Comparison of ENCODE assay signal across 1 cellular context in genomic region chr17:81867123-81867951, GRCh38.
TF ChIP-seq lines count a peak whose summit lies in the region.

No MANE protein-coding gene starts in this region.

TF ChIP-seq in HEK293, 187 proteins besides CTCF, POLR2A, EP300 and RAD21 (continued from another document and continues in another):
- TF ChIP-seq ZSCAN4 (tag by site-specific recombination; IDR thresholded peaks at IDR 0.05) (no peak), ZBTB8A (tag by site-specific recombination; IDR thresholded peaks at IDR 0.05) (peak; percentile 62), ZSCAN30 (tag by site-specific recombination; IDR thresholded peaks at IDR 0.05) (peak; percentile 29), ZNF112 (tag by site-specific recombination; IDR thresholded peaks at IDR 0.05) (no peak), ELK4 (IDR thresholded peaks at IDR 0.05; ENCODE audit: borderline replicate concordance, low read depth, low read length) (no peak), ZNF677 (tag by site-specific recombination; IDR thresholded peaks at IDR 0.05) (no peak), ZNF843 (tag by site-specific recombination; IDR thresholded peaks at IDR 0.05) (no peak; the same call in none of the 2 replicates), ZNF513 (tag by site-specific recombination; IDR thresholded peaks at IDR 0.05) (no peak; the same call in 1 of the 2 replicates), ZNF404 (tag by site-specific recombination; IDR thresholded peaks at IDR 0.05) (no peak), ZNF211 (tag by site-specific recombination; IDR thresholded peaks at IDR 0.05; ENCODE audit: low read depth) (no peak), ZNF701 (tag by site-specific recombination; IDR thresholded peaks at IDR 0.05) (no peak), ZNF140 (tag by site-specific recombination; IDR thresholded peaks at IDR 0.05) (no peak), ZBTB17 (tag by site-specific recombination; IDR thresholded peaks at IDR 0.05) (peak; percentile 50; the same call in 1 of the 2 replicates), PBX3 (CRISPR knock-in tag; IDR thresholded peaks at IDR 0.05) (no peak), SETDB1 (IDR thresholded peaks at IDR 0.05; ENCODE audit: insufficient read length, low read length) (no peak), ZBTB7A (tag by site-specific recombination; IDR thresholded peaks at IDR 0.05; ENCODE audit: low read depth) (no peak), KLF16 (tag by site-specific recombination; IDR thresholded peaks at IDR 0.05) (no peak), ZBTB11 (tag by site-specific recombination; conservative IDR thresholded peaks at IDR 0.05; ENCODE audit: low read depth) (0 out of 2 replicates have a peak, but pooled peaks have one; percentile 16), TRIM28 (IDR thresholded peaks at IDR 0.05; ENCODE audit: borderline replicate concordance, low read length) (no peak), ZNF621 (tag by site-specific recombination; IDR thresholded peaks at IDR 0.05) (no peak), ZNF175 (tag by site-specific recombination; IDR thresholded peaks at IDR 0.05) (no peak), EGR2 (tag by site-specific recombination; IDR thresholded peaks at IDR 0.05; ENCODE audit: low read depth) (peak; percentile 12; the same call in 1 of the 2 replicates), ZNF501 (tag by site-specific recombination; IDR thresholded peaks at IDR 0.05) (no peak), ZNF311 (tag by site-specific recombination; IDR thresholded peaks at IDR 0.05; ENCODE audit: borderline replicate concordance) (no peak), ZNF548 (tag by site-specific recombination; IDR thresholded peaks at IDR 0.05) (no peak), ZSCAN16 (tag by site-specific recombination; IDR thresholded peaks at IDR 0.05) (no peak), ZNF223 (tag by site-specific recombination; IDR thresholded peaks at IDR 0.05) (no peak), SP7 (tag by site-specific recombination; IDR thresholded peaks at IDR 0.05) (0 out of 2 replicates have a peak, but pooled peaks have one; percentile 24), ZNF585B (tag by site-specific recombination; IDR thresholded peaks at IDR 0.05) (0 out of 2 replicates have a peak, but pooled peaks have one; percentile 15), WT1 (tag by site-specific recombination; IDR thresholded peaks at IDR 0.05) (peak; percentile 57), ZNF704 (tag by site-specific recombination; IDR thresholded peaks at IDR 0.05) (no peak), MEIS1 (CRISPR knock-in tag; IDR thresholded peaks at IDR 0.05; ENCODE audit: borderline replicate concordance) (no peak), ZNF660 (tag by site-specific recombination; IDR thresholded peaks at IDR 0.05) (0 out of 2 replicates have a peak, but pooled peaks have one; percentile 30), ZNF558 (tag by site-specific recombination; IDR thresholded peaks at IDR 0.05) (no peak), HOXD13 (CRISPR knock-in tag; IDR thresholded peaks at IDR 0.05; ENCODE audit: borderline replicate concordance) (no peak), IKZF3 (tag by site-specific recombination; IDR thresholded peaks at IDR 0.05) (peak; percentile 66), ZNF473 (tag by site-specific recombination; IDR thresholded peaks at IDR 0.05) (no peak), HOXA7 (CRISPR knock-in tag; IDR thresholded peaks at IDR 0.05; ENCODE audit: borderline replicate concordance) (no peak), ZNF433 (tag by site-specific recombination; IDR thresholded peaks at IDR 0.05; ENCODE audit: low read depth) (no peak), ZNF529 (tag by site-specific recombination; IDR thresholded peaks at IDR 0.05; ENCODE audit: insufficient replicate concordance) (no peak), ZNF114 (tag by site-specific recombination; IDR thresholded peaks at IDR 0.05) (no peak), SCRT2 (tag by site-specific recombination; IDR thresholded peaks at IDR 0.05) (peak; percentile 55), ZNF350 (tag by site-specific recombination; IDR thresholded peaks at IDR 0.05) (no peak), ZNF610 (tag by site-specific recombination; IDR thresholded peaks at IDR 0.05; ENCODE audit: borderline replicate concordance) (no peak), PRDM10 (tag by site-specific recombination; IDR thresholded peaks at IDR 0.05) (peak; percentile 44), KLF10 (tag by site-specific recombination; IDR thresholded peaks at IDR 0.05) (peak; percentile 63; the same call in 1 of the 2 replicates), ZNF214 (tag by site-specific recombination; IDR thresholded peaks at IDR 0.05; ENCODE audit: borderline replicate concordance) (no peak), ZNF26 (tag by site-specific recombination; IDR thresholded peaks at IDR 0.05) (no peak), ZNF24 (tag by site-specific recombination; IDR thresholded peaks at IDR 0.05) (no peak), TCF7L2 (IDR thresholded peaks at IDR 0.05; ENCODE audit: borderline replicate concordance, low read depth, low read length) (no peak), MYNN (tag by site-specific recombination; IDR thresholded peaks at IDR 0.05; ENCODE audit: borderline replicate concordance) (no peak), ZFP69B (tag by site-specific recombination; IDR thresholded peaks at IDR 0.05) (peak; percentile 82), ZNF19 (tag by site-specific recombination; IDR thresholded peaks at IDR 0.05; ENCODE audit: low read depth) (no peak), ZNF645 (tag by site-specific recombination; IDR thresholded peaks at IDR 0.05) (no peak), ZNF341 (tag by site-specific recombination; IDR thresholded peaks at IDR 0.05; ENCODE audit: low read depth) (0 out of 2 replicates have a peak, but pooled peaks have one; percentile 2), ZBTB1 (tag by site-specific recombination; IDR thresholded peaks at IDR 0.05) (no peak), ZNF202 (tag by site-specific recombination; IDR thresholded peaks at IDR 0.05; ENCODE audit: borderline replicate concordance) (no peak)
